1 cellular context compared by ENCODE assay signal in the genomic region with DNA sequence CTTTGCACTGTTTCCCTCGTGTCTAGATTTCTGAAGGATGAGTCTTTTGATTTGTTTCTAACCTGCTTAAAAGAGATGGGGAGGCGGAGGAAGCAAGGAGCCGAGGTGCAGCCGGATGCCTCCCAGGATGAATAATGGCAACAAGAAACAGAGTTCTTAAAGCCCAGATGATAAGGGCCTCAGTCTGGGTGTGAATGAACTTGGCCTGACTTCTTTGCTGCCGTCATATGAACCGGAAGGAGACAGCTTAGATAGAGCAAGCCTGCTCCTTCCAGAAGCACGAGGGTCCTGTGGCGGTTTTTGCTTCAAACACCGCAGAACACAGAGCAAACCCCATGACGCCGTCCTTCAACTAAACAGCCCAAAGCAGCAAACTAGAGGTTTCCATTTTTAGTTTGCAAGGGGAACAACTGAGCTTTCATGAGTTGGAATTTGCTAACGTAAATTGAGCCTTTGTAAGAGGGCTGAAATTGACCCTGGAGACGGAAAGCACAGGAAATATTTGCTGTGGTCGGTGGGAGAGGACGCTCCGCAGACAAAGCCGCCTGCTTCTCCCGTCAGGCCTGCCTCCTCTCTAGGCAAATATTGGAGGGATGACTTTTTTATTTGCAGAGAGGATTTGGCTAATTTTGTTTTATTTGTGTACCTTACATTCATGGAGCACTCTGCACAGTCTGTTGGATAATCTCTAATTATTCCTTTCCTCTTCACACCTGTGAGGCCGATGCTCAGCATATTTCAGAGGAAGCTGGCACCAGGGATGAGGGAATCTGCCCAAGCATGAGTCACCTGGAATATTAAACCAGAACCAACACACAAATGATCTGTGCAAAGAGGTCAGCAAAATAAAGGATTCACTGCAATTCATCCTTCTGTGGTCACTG.
TF ChIP-seq lines count a peak whose summit lies in the region.

No MANE protein-coding gene starts in this region.

TF ChIP-seq in GM23338, 12 proteins besides CTCF, POLR2A, EP300 and RAD21 (continued from another document):
- TF ChIP-seq STAT1 (IDR thresholded peaks at IDR 0.05; ENCODE audit: unreplicated experiment): no peak
- no peak for TF ChIP-seq CREB1 (CRISPR knock-in tag; IDR thresholded peaks at IDR 0.05; ENCODE audit: low read depth)
- no peak for TF ChIP-seq NANOG (IDR thresholded peaks at IDR 0.05; ENCODE audit: borderline replicate concordance)
- TF ChIP-seq ZNF331 (CRISPR knock-in tag; IDR thresholded peaks at IDR 0.05; ENCODE audit: low read depth): no peak
